ENCODE assay signal across 1 cellular context in genomic region chr1:223726380-223727001, GRCh38.
TF ChIP-seq lines count a peak whose summit lies in the region.

No MANE protein-coding gene starts in this region.

TF ChIP-seq in K562, 482 proteins besides CTCF, POLR2A, EP300 and RAD21 (continued from another document and continues in another):
- TF ChIP-seq CUX1 (CRISPR knock-in tag; IDR thresholded peaks at IDR 0.05) (no peak), U2AF1 (optimal IDR thresholded peaks at IDR 0.05; ENCODE audit: low read depth, low read length) (no peak), ZNF347 (CRISPR knock-in tag; IDR thresholded peaks at IDR 0.05; ENCODE audit: low read depth) (no peak), ELF4 (CRISPR knock-in tag; IDR thresholded peaks at IDR 0.05) (peak; percentile 42; the same call in 1 of the 2 replicates), NUFIP1 (IDR thresholded peaks at IDR 0.05; ENCODE audit: partially characterized antibody) (no peak), TRIM24 (IDR thresholded peaks at IDR 0.05) (0 out of 4 replicates have a peak, but pooled peaks of 1 of the 2 experiments have one; percentile 9), JUN (IDR thresholded peaks at IDR 0.05; ENCODE audit: borderline replicate concordance, low read depth, low read length) (peak; percentile 98), JUN (CRISPR knock-in tag; IDR thresholded peaks at IDR 0.05; ENCODE audit: borderline replicate concordance) (peak; percentile 94; the same call in 1 of the 2 replicates), ZNF696 (CRISPR knock-in tag; conservative IDR thresholded peaks at IDR 0.05) (no peak), ZNF511 (CRISPR knock-in tag; IDR thresholded peaks at IDR 0.05) (peak; percentile 83; the same call in 1 of the 2 replicates), MTA1 (IDR thresholded peaks at IDR 0.05; ENCODE audit: borderline replicate concordance) (peak; percentile 58; the same call in 1 of the 2 replicates), FOSL1 (tag; conservative IDR thresholded peaks at IDR 0.05) (peak; percentile 98), SREBF2 (CRISPR knock-in tag; IDR thresholded peaks at IDR 0.05) (no peak), E2F3 (CRISPR knock-in tag; IDR thresholded peaks at IDR 0.05) (no peak; the same call in 1 of the 2 replicates), ERF (CRISPR knock-in tag; IDR thresholded peaks at IDR 0.05) (no peak), ZNF830 (CRISPR knock-in tag; IDR thresholded peaks at IDR 0.05) (no peak), RFX7 (CRISPR knock-in tag; IDR thresholded peaks at IDR 0.05) (0 out of 2 replicates have a peak, but pooled peaks have one; percentile 38), MTA3 (IDR thresholded peaks at IDR 0.05; ENCODE audit: borderline replicate concordance) (peak; percentile 34; the same call in 1 of the 2 replicates), RFX5 (IDR thresholded peaks at IDR 0.05; ENCODE audit: low read depth, low read length) (no peak), ZNF224 (CRISPR knock-in tag; IDR thresholded peaks at IDR 0.05) (no peak), BRF2 (IDR thresholded peaks at IDR 0.05; ENCODE audit: borderline replicate concordance, insufficient read depth, insufficient read length) (no peak), ZNF398 (CRISPR knock-in tag; IDR thresholded peaks at IDR 0.05) (no peak), SP1 (CRISPR knock-in tag; IDR thresholded peaks at IDR 0.05) (peak; percentile 61), JUND (IDR thresholded peaks at IDR 0.05; ENCODE audit: borderline replicate concordance, low read depth, low read length) (peak; percentile 98), JUND (tag; IDR thresholded peaks at IDR 0.05; ENCODE audit: borderline replicate concordance, low read depth, low read length) (peak; percentile 97), RBM17 (IDR thresholded peaks at IDR 0.05; ENCODE audit: borderline replicate concordance, low read depth, low read length) (no peak), PRMT5 (CRISPR knock-in tag; IDR thresholded peaks at IDR 0.05) (no peak), AFF4 (CRISPR knock-in tag; IDR thresholded peaks at IDR 0.05) (no peak), ID3 (CRISPR knock-in tag; IDR thresholded peaks at IDR 0.05) (no peak), ID3 (tag; IDR thresholded peaks at IDR 0.05) (0 out of 2 replicates have a peak, but pooled peaks have one; percentile 23), TAL1 (IDR thresholded peaks at IDR 0.05) (no peak), OTX1 (CRISPR knock-in tag; IDR thresholded peaks at IDR 0.05) (0 out of 2 replicates have a peak, but pooled peaks have one; percentile 56), ZNF3 (CRISPR knock-in tag; IDR thresholded peaks at IDR 0.05) (no peak), BRF1 (IDR thresholded peaks at IDR 0.05; ENCODE audit: borderline replicate concordance, extremely low read depth, insufficient read length) (no peak), EP400 (IDR thresholded peaks at IDR 0.05) (peak; percentile 71; the same call in 1 of the 2 replicates), FOXA3 (CRISPR knock-in tag; conservative IDR thresholded peaks at IDR 0.05 in 1 of 2, IDR thresholded peaks at IDR 0.05 in 1 of 2) (peak in 1 of 2 experiments; percentile 77; a peak in 1 of 4 replicates), ZNF592 (IDR thresholded peaks at IDR 0.05) (peak; percentile 83), BHLHE40 (IDR thresholded peaks at IDR 0.05; ENCODE audit: low read length) (peak; percentile 64), MAFG (tag; conservative IDR thresholded peaks at IDR 0.05) (peak; percentile 59), THRB (CRISPR knock-in tag; conservative IDR thresholded peaks at IDR 0.05) (0 out of 2 replicates have a peak, but pooled peaks have one; percentile 21)
